ENCODE assay signal across 13 cellular contexts in the genomic region with DNA sequence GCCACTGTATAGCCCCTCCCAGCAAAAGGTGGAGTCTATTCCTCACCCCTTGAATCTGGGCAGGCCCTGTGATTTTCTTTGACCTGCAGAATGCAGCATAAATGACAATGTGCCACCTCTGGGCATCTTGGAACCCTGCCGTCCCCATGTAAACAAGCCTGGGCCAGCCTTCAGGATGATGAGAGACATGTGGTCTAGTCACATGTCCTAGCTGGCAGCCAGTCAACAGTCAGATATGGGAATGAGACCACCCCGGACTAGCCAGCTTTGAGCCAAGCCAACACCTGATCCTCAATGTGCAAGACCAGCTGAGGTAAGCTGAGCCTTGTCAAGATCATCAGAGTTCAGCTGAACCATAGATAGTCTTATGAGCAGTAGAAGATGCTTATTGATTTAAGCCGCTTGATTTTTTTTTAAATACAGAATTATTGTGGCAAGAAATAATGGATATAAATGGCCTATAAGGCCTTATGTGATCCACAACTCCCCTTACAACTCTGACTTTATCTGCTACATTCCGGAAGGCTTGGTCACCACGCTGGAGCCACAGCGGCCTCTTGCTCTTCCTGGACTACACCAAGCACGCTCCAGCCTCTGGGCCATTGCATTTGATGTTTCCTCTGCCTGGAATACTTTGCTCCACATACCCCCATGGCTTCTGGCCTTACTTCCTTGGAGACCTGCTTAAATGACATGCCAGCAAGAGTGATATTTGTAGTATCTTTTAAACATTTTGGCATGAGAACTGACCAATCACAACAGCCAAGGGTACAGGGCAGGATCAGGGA.
"Had no signal": no experiment of that assay in that cellular context is flagged by ENCODE, and none has a peak within 500 bp of the region (broad histone marks: within the 10 kb centered on the region; RNA-seq: fewer than 3 reads in every experiment).

No MANE protein-coding gene starts in this region.

- FAIRE-seq: small intestine had no signal

- H3K27me3 ChIP-seq: cardiac muscle cell, colonic mucosa, gastroesophageal sphincter, right atrium auricular region, thyroid gland had no signal

- H3K4me3 ChIP-seq: cardiac muscle cell, colonic mucosa, gastroesophageal sphincter, lower lobe of right lung, mucosa of descending colon, right atrium auricular region, thyroid gland had no signal

- H3K36me3 ChIP-seq: cardiac muscle cell, colonic mucosa, gastroesophageal sphincter, lower lobe of right lung, right atrium auricular region, thyroid gland had no signal

- DNase-seq: activated effector memory CD4-positive, alpha-beta T cell treated with anti-CD3 and anti-CD28 coated beads, Interleukin-2, amount 50 U/mL, for 16 hours; activated T-cell treated with anti-CD3 and anti-CD28 coated beads, Interleukin-2, amount 50 U/mL, for 1 hour; colonic mucosa; lower lobe of right lung; mucosa of descending colon; naive thymus-derived CD8-positive, alpha-beta T cell; small intestine; thyroid gland had no signal

- ATAC-seq: activated CD4-positive, CD25-positive, alpha-beta regulatory T cell treated with anti-CD3 and anti-CD28 coated beads, Interleukin-2, amount 50 U/mL, for 24 hours; activated naive CD4-positive, alpha-beta T cell treated with anti-CD3 and anti-CD28 coated beads, Interleukin-2, amount 50 U/mL, for 72 hours; gastroesophageal sphincter; lower lobe of right lung; mucosa of descending colon; naive thymus-derived CD8-positive, alpha-beta T cell had no signal
